ENCODE assay signal across 36 cellular contexts in the genomic region with DNA sequence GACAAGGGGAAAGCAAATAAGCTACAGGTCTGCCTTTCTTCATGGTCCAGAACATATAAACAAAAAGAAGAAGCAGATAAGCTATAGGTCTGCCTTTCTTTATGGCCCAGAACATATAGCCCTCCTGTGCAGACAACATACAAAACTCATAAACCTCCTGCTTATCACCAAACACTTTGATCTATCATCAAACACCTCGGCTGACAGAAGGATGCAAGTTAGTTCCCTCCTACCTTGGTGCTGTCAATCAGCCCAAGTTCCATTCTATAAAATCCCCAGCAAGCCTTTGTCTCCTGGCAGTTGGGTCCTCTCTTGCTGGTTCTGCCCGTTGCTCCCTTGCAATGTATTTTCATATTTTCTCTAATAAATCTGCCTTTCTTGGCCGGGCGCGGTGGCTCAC.
"Had no signal": no experiment of that assay in that cellular context is flagged by ENCODE, and none has a peak within 500 bp of the region (broad histone marks: within the 10 kb centered on the region; RNA-seq: fewer than 3 reads in every experiment).

No MANE protein-coding gene starts in this region.

- H3K4me1 Mint-ChIP-seq: activated naive CD8-positive, alpha-beta T cell treated with anti-CD3 and anti-CD28 coated beads, Interleukin-2, amount 10 ng/mL, durations not matched to agents 7 days and 5 days had no signal

- H3K36me3 ChIP-seq: cardiac muscle cell, Peyer's patch, SJSA1 had no signal

- H3K4me3 Mint-ChIP-seq: activated B cell treated with CpG ODN at 0.5 μM for 24 hours; activated CD4-positive, alpha-beta memory T cell treated with anti-CD3 and anti-CD28 coated beads for 36 hours; activated naive CD4-positive, alpha-beta T cell treated with anti-CD3 and anti-CD28 coated beads, Interleukin-2, amount 10 ng/mL, durations not matched to agents 7 days and 5 days; activated naive CD8-positive, alpha-beta T cell treated with anti-CD3 and anti-CD28 coated beads, Interleukin-2, amount 10 ng/mL, durations not matched to agents 7 days and 5 days; activated T-cell treated with anti-CD3 and anti-CD28 coated beads, Interleukin-2, amount 50 U/mL, for 4 hours; central memory CD8-positive, alpha-beta T cell had no signal

- ATAC-seq: activated T-cell treated with anti-CD3 and anti-CD28 coated beads, Interleukin-2, amount 50 U/mL, for 4 hours; PC-3 had no signal

- H3K27me3 Mint-ChIP-seq: activated B cell treated with CpG ODN at 0.5 μM for 24 hours; activated CD4-positive, alpha-beta memory T cell treated with anti-CD3 and anti-CD28 coated beads for 36 hours; activated naive CD4-positive, alpha-beta T cell treated with anti-CD3 and anti-CD28 coated beads, Interleukin-2, amount 10 ng/mL, durations not matched to agents 7 days and 5 days; activated naive CD8-positive, alpha-beta T cell treated with anti-CD3 and anti-CD28 coated beads, Interleukin-2, amount 10 ng/mL, durations not matched to agents 7 days and 5 days; central memory CD8-positive, alpha-beta T cell had no signal

- H3K27me3 ChIP-seq: ascending aorta, cardiac muscle cell, Peyer's patch, SJSA1 had no signal

- DNase-seq: activated B cell treated with CpG ODN at 0.5 μM for 24 hours; activated CD4-positive, alpha-beta memory T cell treated with anti-CD3 and anti-CD28 coated beads for 36 hours; activated CD4-positive, alpha-beta T cell treated with anti-CD3 and anti-CD28 coated beads for 4 hours; activated CD4-positive, alpha-beta T cell treated with anti-CD3 and anti-CD28 coated beads, Interleukin-2, amount 50 U/mL, for 1 hour; activated CD4-positive, CD25-positive, alpha-beta regulatory T cell treated with anti-CD3 and anti-CD28 coated beads, Interleukin-2, amount 50 U/mL, for 72 hours; activated CD8-positive, alpha-beta memory T cell treated with anti-CD3 and anti-CD28 coated beads, Interleukin-2, amount 50 U/mL, for 4 hours; activated effector memory CD4-positive, alpha-beta T cell treated with Interleukin-2 at 50 U/mL for 16 hours; activated naive CD4-positive, alpha-beta T cell treated with anti-CD3 and anti-CD28 coated beads, Interleukin-2, amount 10 ng/mL, durations not matched to agents 7 days and 5 days; activated naive CD8-positive, alpha-beta T cell treated with anti-CD3 and anti-CD28 coated beads, Interleukin-2, amount 10 ng/mL, durations not matched to agents 7 days and 5 days; activated T-cell treated with anti-CD3 and anti-CD28 coated beads for 4 hours; activated T-cell treated with anti-CD3 and anti-CD28 coated beads, Interleukin-2, amount 50 U/mL, for 4 hours; amygdala; NCI-H1092 treated with DMSO at 0.1 percent for 48 hours; NCI-H1417; NCI-H146; NCI-H187; NCI-H2029 treated with DMSO at 0.1 percent for 48 hours; NCI-H2107; NCI-H2171; NCI-H510A; NCI-H526; NCI-H748 treated with DMSO at 0.1 percent for 48 hours; NK-92 treated with Interleukin-12 subunit alpha and Interleukin-12 subunit beta, amount 100 ng/mL, for 24 hours; PC-3; Peyer's patch; RPMI8226; SHP77 treated with DMSO at 0.1 percent for 48 hours; SK-N-SH; T-helper 1 cell; T-helper 2 cell; T-helper 9 cell had no signal

- H3K4me1 ChIP-seq: ascending aorta, Peyer's patch, SJSA1 had no signal

- H3K4me2 ChIP-seq: SK-N-SH had no signal

- H3K9me3 ChIP-seq: SK-N-SH had no signal

- H3K4me3 ChIP-seq: ascending aorta, cardiac muscle cell, Peyer's patch, SJSA1 had no signal

- H3K27ac Mint-ChIP-seq: activated B cell treated with CpG ODN at 0.5 μM for 24 hours; activated CD4-positive, alpha-beta memory T cell treated with anti-CD3 and anti-CD28 coated beads for 36 hours; activated naive CD4-positive, alpha-beta T cell treated with anti-CD3 and anti-CD28 coated beads, Interleukin-2, amount 10 ng/mL, durations not matched to agents 7 days and 5 days had no signal

- H3K27ac ChIP-seq: ascending aorta, cardiac muscle cell, Peyer's patch, SJSA1, VCaP had no signal

- H3K9ac ChIP-seq: SK-N-SH had no signal
